17 cellular contexts compared by ENCODE assay signal in genomic region chr22:20582520-20583361, GRCh38.
DNase-seq lines count a peak whose midpoint lies in the region; ATAC-seq and TF ChIP-seq lines count a peak whose summit lies in the region.
"Had no signal": no experiment of that assay in that cellular context is flagged by ENCODE, and none has a peak within 500 bp of the region (broad histone marks: within the 10 kb centered on the region; RNA-seq: fewer than 3 reads in every experiment).

No MANE protein-coding gene starts in this region.

- no peaks in the 10 kb centered on the region for H3K9me2 ChIP-seq in OCI-LY7 (ENCODE audit: insufficient read depth, low read length)

- no peak overlapping the region for H3K4me3 Mint-ChIP-seq in activated naive CD8-positive, alpha-beta T cell treated with anti-CD3 and anti-CD28 coated beads, Interleukin-2, amount 10 ng/mL, durations not matched to agents 7 days and 5 days
- H3K4me3 Mint-ChIP-seq in activated naive CD8-positive, alpha-beta T cell treated with anti-CD3 and anti-CD28 coated beads for 36 hours: no peak overlapping the region
- H3K4me3 Mint-ChIP-seq: CD4-positive, alpha-beta memory T cell had no signal

- no peak for ATAC-seq in activated naive CD8-positive, alpha-beta T cell treated with anti-CD3 and anti-CD28 coated beads, Interleukin-2, amount 10 ng/mL, durations not matched to agents 7 days and 5 days (ENCODE audit: low read depth)

- no peaks in the 10 kb centered on the region for H3K36me3 Mint-ChIP-seq in activated naive CD8-positive, alpha-beta T cell treated with anti-CD3 and anti-CD28 coated beads, Interleukin-2, amount 10 ng/mL, durations not matched to agents 7 days and 5 days
- peaks cover 5% of the 10 kb centered on the region for H3K36me3 Mint-ChIP-seq in activated naive CD8-positive, alpha-beta T cell treated with anti-CD3 and anti-CD28 coated beads for 36 hours

- intact Hi-C loops in dorsolateral prefrontal cortex (cut with DNase I): no loop called here
- intact Hi-C loops in OCI-LY7 (cut with micrococcal nuclease; ENCODE audit: unreplicated experiment): no loop called here
- intact Hi-C loops in head of caudate nucleus (cut with DNase I): no loop called here

- H3K36me3 ChIP-seq in osteoblast (ENCODE audit: insufficient read depth, low read length): peaks cover 76% of the 10 kb centered on the region
- peaks cover 58% of the 10 kb centered on the region; the same call in 1 of the 2 replicates for H3K36me3 ChIP-seq in OCI-LY7 (ENCODE audit: insufficient read depth, low read length)

- no peak for TF ChIP-seq CTCF in RWPE1 (conservative IDR thresholded peaks at IDR 0.05; ENCODE audit: low read depth)
- TF ChIP-seq CTCF in dorsolateral prefrontal cortex (IDR thresholded peaks at IDR 0.05 in 54 of 56, conservative IDR thresholded peaks at IDR 0.05 in 2 of 56; ENCODE audit: low read depth in 1 of 56, partially characterized antibody in 56 of 56): no peak
- TF ChIP-seq CTCF in osteoblast (IDR thresholded peaks at IDR 0.05; ENCODE audit: extremely low read depth, low read depth, low read length): no peak
- no peak for TF ChIP-seq CTCF in OCI-LY7 (conservative IDR thresholded peaks at IDR 0.05; ENCODE audit: low read length)

- no peaks in the 10 kb centered on the region for H3K9me3 Mint-ChIP-seq in activated naive CD8-positive, alpha-beta T cell treated with anti-CD3 and anti-CD28 coated beads, Interleukin-2, amount 10 ng/mL, durations not matched to agents 7 days and 5 days
- no peaks in the 10 kb centered on the region for H3K9me3 Mint-ChIP-seq in activated naive CD8-positive, alpha-beta T cell treated with anti-CD3 and anti-CD28 coated beads for 36 hours

- POLR2A ChIA-PET in activated naive CD8-positive, alpha-beta T cell treated with anti-CD3 and anti-CD28 coated beads, Interleukin-2, amount 10 ng/mL, durations not matched to agents 7 days and 5 days (lab: Charles Lee): no interaction called here
- POLR2A ChIA-PET in RWPE1 (lab: Yijun Ruan, JAX; ENCODE audit: low non-redundant PET): no interaction called here
- POLR2A ChIA-PET in OCI-LY7 (lab: Charles Lee): interaction anchor here (0.6 kb wide), 1 partner anchor 15 kb away, joined by 4 read pairs; no protein-coding TSS in a partner anchor

- peak overlapping the region; percentile 99 for H3K27ac ChIP-seq in RWPE1
- peak overlapping the region in 32 of 59 donors; percentile 3 to 72 (median 36) for H3K27ac ChIP-seq in dorsolateral prefrontal cortex
- H3K27ac ChIP-seq in osteoblast (ENCODE audit: low read depth, low read length): no peak overlapping the region
- H3K27ac ChIP-seq in OCI-LY7 (ENCODE audit: low read depth, low read length, poor library complexity, severe bottlenecking): no peak overlapping the region
- H3K27ac ChIP-seq: A549, HL-60, SJCRH30 had no signal

- no peak overlapping the region for H3K4me3 ChIP-seq in dorsolateral prefrontal cortex
- H3K4me3 ChIP-seq in osteoblast (ENCODE audit: insufficient read depth, low read length): no peak overlapping the region
- no peak overlapping the region for H3K4me3 ChIP-seq in OCI-LY7 (ENCODE audit: low read depth, low read length, poor library complexity, severe bottlenecking)
- H3K4me3 ChIP-seq: A549, SJCRH30 had no signal

- H3K4me2 ChIP-seq in osteoblast (ENCODE audit: insufficient read depth, low read length) (no peak overlapping the region), OCI-LY7 (ENCODE audit: low read length) (no peak overlapping the region)
- H3K4me2 ChIP-seq: A549 had no signal

- H3K27me3 ChIP-seq in dorsolateral prefrontal cortex: no peaks in the 10 kb centered on the region
- no peaks in the 10 kb centered on the region for H3K27me3 ChIP-seq in osteoblast (ENCODE audit: insufficient read depth, low read length)
- H3K27me3 ChIP-seq: SJCRH30 had no signal

- peaks cover 49% of the 10 kb centered on the region for H3K79me2 ChIP-seq in osteoblast (ENCODE audit: insufficient read depth, low read length)
- H3K79me2 ChIP-seq in OCI-LY7 (ENCODE audit: insufficient read depth, low read depth, low read length): no peaks in the 10 kb centered on the region

- H3K4me1 Mint-ChIP-seq in activated naive CD8-positive, alpha-beta T cell treated with anti-CD3 and anti-CD28 coated beads, Interleukin-2, amount 10 ng/mL, durations not matched to agents 7 days and 5 days: no peaks in the 10 kb centered on the region
- H3K4me1 Mint-ChIP-seq in activated naive CD8-positive, alpha-beta T cell treated with anti-CD3 and anti-CD28 coated beads for 36 hours: peaks cover 23% of the 10 kb centered on the region

- DNase-seq in activated naive CD8-positive, alpha-beta T cell treated with anti-CD3 and anti-CD28 coated beads, Interleukin-2, amount 10 ng/mL, durations not matched to agents 7 days and 5 days: no peak
- DNase-seq in activated naive CD8-positive, alpha-beta T cell treated with anti-CD3 and anti-CD28 coated beads for 36 hours: no peak
- DNase-seq in RWPE1 (ENCODE audit: low spot score): no peak
- no peak for DNase-seq in dorsolateral prefrontal cortex
- peak; percentile 78 for DNase-seq in osteoblast (ENCODE audit: insufficient read length, low spot score, missing footprints)
- no peak for DNase-seq in NCI-H526 (lab: John Stamatoyannopoulos, UW)
- no peak for DNase-seq in OCI-LY7 (ENCODE audit: low spot score)
- DNase-seq in head of caudate nucleus: no peak
- DNase-seq: CD4-positive, alpha-beta memory T cell; IMR-90; NCI-H1417 treated with DMSO at 0.1 percent for 48 hours; NCI-H187 treated with DMSO at 0.1 percent for 48 hours; NCI-H2227 treated with DMSO at 0.1 percent for 48 hours; NCI-H510A treated with DMSO at 0.1 percent for 48 hours; SJCRH30 had no signal

- no TSS peak for BruUV-seq in OCI-LY7 (replicated peaks; lab: Mats Ljungman, UMichigan)

- CTCF ChIA-PET in RWPE1 (lab: Yijun Ruan, JAX) (no interaction called here), OCI-LY7 (lab: Charles Lee; ENCODE audit: unreplicated experiment) (interaction anchor here (0.7 kb wide), 1 partner anchor 12 kb away, joined by 3 read pairs; no protein-coding TSS in a partner anchor)

- peaks cover 43% of the 10 kb centered on the region for H4K20me1 ChIP-seq in osteoblast (ENCODE audit: insufficient read depth, low read length)
- H4K20me1 ChIP-seq in OCI-LY7 (ENCODE audit: insufficient read depth, low read length): no peaks in the 10 kb centered on the region

- no peaks in the 10 kb centered on the region for H3K27me3 Mint-ChIP-seq in activated naive CD8-positive, alpha-beta T cell treated with anti-CD3 and anti-CD28 coated beads, Interleukin-2, amount 10 ng/mL, durations not matched to agents 7 days and 5 days
- no peaks in the 10 kb centered on the region for H3K27me3 Mint-ChIP-seq in activated naive CD8-positive, alpha-beta T cell treated with anti-CD3 and anti-CD28 coated beads for 36 hours
- H3K27me3 Mint-ChIP-seq: CD4-positive, alpha-beta memory T cell had no signal

- H3K9me3 ChIP-seq in osteoblast (ENCODE audit: low read depth, low read length): no peaks in the 10 kb centered on the region
- no peaks in the 10 kb centered on the region for H3K9me3 ChIP-seq in OCI-LY7 (ENCODE audit: low read length)
- H3K9me3 ChIP-seq: A549, SJCRH30 had no signal

- H3K27ac Mint-ChIP-seq in activated naive CD8-positive, alpha-beta T cell treated with anti-CD3 and anti-CD28 coated beads, Interleukin-2, amount 10 ng/mL, durations not matched to agents 7 days and 5 days: peak overlapping the region; percentile 38
- no peak overlapping the region for H3K27ac Mint-ChIP-seq in activated naive CD8-positive, alpha-beta T cell treated with anti-CD3 and anti-CD28 coated beads for 36 hours

- no peak overlapping the region for H2AFZ ChIP-seq in osteoblast (ENCODE audit: low read length)
- no peak overlapping the region for H2AFZ ChIP-seq in OCI-LY7 (ENCODE audit: low read length)

- no peaks in the 10 kb centered on the region for H3K4me1 ChIP-seq in osteoblast (ENCODE audit: insufficient read depth, low read length)
- no peaks in the 10 kb centered on the region for H3K4me1 ChIP-seq in OCI-LY7 (ENCODE audit: insufficient read depth, low read length, poor library complexity, severe bottlenecking)
- H3K4me1 ChIP-seq: A549, SJCRH30 had no signal

Comparison
In these comparisons a context has a peak if more than half of its experiments do, and no peak if none do; other contexts are left out.
1. H3K27ac ChIP-seq: peak in RWPE1 (single experiment) and dorsolateral prefrontal cortex (32 of 59); none in osteoblast (single experiment) and OCI-LY7 (single experiment).